Comparison of ENCODE assay signal across 18 cellular contexts in genomic region chrX:75276666-75277065, GRCh38. TPM values are rescaled to one million over a fixed set of nuclear protein-coding genes. Genes with fewer than 3 reads are reported as not detected.
DNase-seq lines count a peak whose midpoint lies in the region; ATAC-seq and TF ChIP-seq lines count a peak whose summit lies in the region.
"Had no signal": no experiment of that assay in that cellular context is flagged by ENCODE, and none has a peak within 500 bp of the region (broad histone marks: within the 10 kb centered on the region; RNA-seq: fewer than 3 reads in every experiment).

No MANE protein-coding gene starts in this region.

- H2AFZ ChIP-seq in OCI-LY7 (ENCODE audit: low read length), result no peak overlapping the region

- no peak for DNase-seq in activated T-cell treated with anti-CD3 and anti-CD28 coated beads, Interleukin-2, amount 50 U/mL, for 4 hours
- no peak for DNase-seq in activated T-cell treated with anti-CD3 and anti-CD28 coated beads, Interleukin-2, amount 50 U/mL, for 48 hours
- DNase-seq in OCI-LY7 (ENCODE audit: low spot score) (no peak), neural crest cell (ENCODE audit: low read depth, low spot score) (no peak), G401 (ENCODE audit: low spot score) (no peak)
- DNase-seq in central memory CD4-positive, alpha-beta T cell, result no peak
- DNase-seq: activated B cell treated with CpG ODN at 0.5 μM for 24 hours; activated CD8-positive, alpha-beta memory T cell treated with anti-CD3 and anti-CD28 coated beads, Interleukin-2, amount 50 U/mL, for 48 hours; foreskin melanocyte; GDM1; GOT3; KBM-7; NCI-H1105 treated with DMSO at 0.1 percent for 48 hours; Peyer's patch; stomach had no signal

- in situ Hi-C loops in G401 (cut with HindIII; ENCODE audit: low sequenced_read_pairs), result no loop called here

- CTCF ChIA-PET in OCI-LY7 (lab: Charles Lee; ENCODE audit: unreplicated experiment), result no interaction called here

- TF ChIP-seq CTCF in OCI-LY7 (conservative IDR thresholded peaks at IDR 0.05; ENCODE audit: low read length), result no peak
- TF ChIP-seq CTCF in brain (conservative IDR thresholded peaks at IDR 0.05), result no peak
- TF ChIP-seq CTCF in neural crest cell (conservative IDR thresholded peaks at IDR 0.05), result no peak

- H3K79me2 ChIP-seq in OCI-LY7 (ENCODE audit: insufficient read depth, low read depth, low read length), result peaks cover 35% of the 10 kb centered on the region; the same call in 1 of the 2 replicates

- H3K9me3 ChIP-seq in OCI-LY7 (ENCODE audit: low read length), result no peaks in the 10 kb centered on the region
- H3K9me3 ChIP-seq: Peyer's patch had no signal

- ATAC-seq in activated T-cell treated with anti-CD3 and anti-CD28 coated beads, Interleukin-2, amount 50 U/mL, for 4 hours, result no peak
- no peak for ATAC-seq in HG02763 (IDR thresholded peaks at IDR 0.05; ENCODE audit: unreplicated experiment)

- peaks cover 8% of the 10 kb centered on the region for H3K4me1 ChIP-seq in OCI-LY7 (ENCODE audit: insufficient read depth, low read length, poor library complexity, severe bottlenecking)

- no peaks in the 10 kb centered on the region for H3K27me3 Mint-ChIP-seq in activated T-cell treated with anti-CD3 and anti-CD28 coated beads, Interleukin-2, amount 50 U/mL, for 4 hours (ENCODE audit: low read depth)
- no peaks in the 10 kb centered on the region for H3K27me3 Mint-ChIP-seq in brain
- no peaks in the 10 kb centered on the region for H3K27me3 Mint-ChIP-seq in neural crest cell (ENCODE audit: low read depth)
- H3K27me3 Mint-ChIP-seq: activated B cell treated with CpG ODN at 0.5 μM for 24 hours had no signal

- POLR2A ChIA-PET in OCI-LY7 (lab: Charles Lee), result no interaction called here

- no peaks in the 10 kb centered on the region for H3K9me2 ChIP-seq in OCI-LY7 (ENCODE audit: insufficient read depth, low read length)

- no peaks in the 10 kb centered on the region for H3K9me3 Mint-ChIP-seq in activated T-cell treated with anti-CD3 and anti-CD28 coated beads, Interleukin-2, amount 50 U/mL, for 4 hours
- H3K9me3 Mint-ChIP-seq in brain, result peaks cover 10 to 19% (median 17%) of the 10 kb centered on the region in 5 experiments
- peaks cover 4% of the 10 kb centered on the region for H3K9me3 Mint-ChIP-seq in neural crest cell
- H3K9me3 Mint-ChIP-seq: activated B cell treated with CpG ODN at 0.5 μM for 24 hours had no signal

- 0 out of 2 replicates have a peak, but pooled peaks cover 3% of the 10 kb centered on the region for H3K36me3 ChIP-seq in OCI-LY7 (ENCODE audit: insufficient read depth, low read length)
- H3K36me3 ChIP-seq: Peyer's patch, stomach had no signal

- H3K4me3 ChIP-seq in OCI-LY7 (ENCODE audit: low read depth, low read length, poor library complexity, severe bottlenecking), result no peak overlapping the region

- H3K4me2 ChIP-seq in OCI-LY7 (ENCODE audit: low read length), result peak overlapping the region; percentile 32

- H3K4me1 Mint-ChIP-seq in activated T-cell treated with anti-CD3 and anti-CD28 coated beads, Interleukin-2, amount 50 U/mL, for 4 hours (ENCODE audit: low read depth), result peaks cover 58% of the 10 kb centered on the region
- H3K4me1 Mint-ChIP-seq in brain (peaks cover 39% of the 10 kb centered on the region), neural crest cell (peaks cover 12% of the 10 kb centered on the region)

- H3K27ac Mint-ChIP-seq in brain, result peak overlapping the region in 1 of 5 experiments; percentile 21
- H3K27ac Mint-ChIP-seq in neural crest cell (ENCODE audit: unreplicated experiment), result no peak overlapping the region
- H3K27ac Mint-ChIP-seq: activated B cell treated with CpG ODN at 0.5 μM for 24 hours had no signal

- peak overlapping the region; percentile 29 for H3K4me3 Mint-ChIP-seq in activated T-cell treated with anti-CD3 and anti-CD28 coated beads, Interleukin-2, amount 50 U/mL, for 4 hours
- H3K4me3 Mint-ChIP-seq in brain, result peak overlapping the region; percentile 89 to 97 (median 92)
- H3K4me3 Mint-ChIP-seq in neural crest cell, result peak overlapping the region; percentile 62

- no TSS peak for BruUV-seq in OCI-LY7 (replicated peaks; lab: Mats Ljungman, UMichigan)

- no peaks in the 10 kb centered on the region for H4K20me1 ChIP-seq in OCI-LY7 (ENCODE audit: insufficient read depth, low read length)

- intact Hi-C loops in OCI-LY7 (cut with micrococcal nuclease; ENCODE audit: unreplicated experiment), result loop anchor here (10.0 kb wide), 1 partner anchor 122 kb away; the partner anchor contains the start of gene ABCB7

- no peaks in the 10 kb centered on the region for H3K36me3 Mint-ChIP-seq in activated T-cell treated with anti-CD3 and anti-CD28 coated beads, Interleukin-2, amount 50 U/mL, for 4 hours (ENCODE audit: insufficient read depth)
- peaks cover 13% of the 10 kb centered on the region for H3K36me3 Mint-ChIP-seq in brain
- peaks cover 9% of the 10 kb centered on the region for H3K36me3 Mint-ChIP-seq in neural crest cell (ENCODE audit: low read depth)

- no peak overlapping the region for H3K27ac ChIP-seq in OCI-LY7 (ENCODE audit: low read depth, low read length, poor library complexity, severe bottlenecking)
- H3K27ac ChIP-seq: HL-60, Peyer's patch, stomach had no signal

RNA-seq across cellular contexts. Expression of gene UPRT, which starts 2.8 kb away (rescaled TPM):
- 10 to 100 TPM; 19.6 to 22.3 (median 19.7) TPM for total RNA-seq in activated T-cell treated with anti-CD3 and anti-CD28 coated beads, Interleukin-2, amount 50 U/mL, for 4 hours
- 12.9 and 14.9 TPM in 2 replicates for total RNA-seq in OCI-LY7 (2014; rRNA removed; shearing (Covaris generic))
- total RNA-seq in OCI-LY7 (2022) (18.4 and 19.1 TPM in 2 replicates), neural crest cell (11.0 and 15.1 TPM in 2 replicates)
- 10.5 TPM for polyA plus RNA-seq in brain (ENCODE audit: insufficient read depth, low read depth, low replicate concordance)
- total RNA-seq in G401 (2014; rRNA removed; shearing (Covaris generic)), result 4.3 and 8.5 TPM in 2 replicates

Comparison
In these comparisons a context has a peak if more than half of its experiments do, and no peak if none do; other contexts are left out.
1. H3K4me3 Mint-ChIP-seq: peak in every context shown above with its lines; median percentile 92 in brain; 62 in neural crest cell; 29 in activated T-cell treated with anti-CD3 and anti-CD28 coated beads, Interleukin-2, amount 50 U/mL, for 4 hours.